Comparison of ENCODE assay signal across 15 cellular contexts in genomic region chr20:32132911-32133549, GRCh38. TPM values are rescaled to one million over a fixed set of nuclear protein-coding genes. Genes with fewer than 3 reads are reported as not detected.
DNase-seq lines count a peak whose midpoint lies in the region; ATAC-seq, FAIRE-seq and TF ChIP-seq lines count a peak whose summit lies in the region.
"Had no signal": no experiment of that assay in that cellular context is flagged by ENCODE, and none has a peak within 500 bp of the region (broad histone marks: within the 10 kb centered on the region; RNA-seq: fewer than 3 reads in every experiment).

No MANE protein-coding gene starts in this region.

- ATAC-seq in HG02623 (IDR thresholded peaks at IDR 0.05; ENCODE audit: unreplicated experiment) (peak; percentile 81), HG03378 (IDR thresholded peaks at IDR 0.05; ENCODE audit: unreplicated experiment) (peak; percentile 70)
- ATAC-seq: activated CD8-positive, alpha-beta T cell treated with anti-CD3 and anti-CD28 coated beads, Interleukin-2, amount 10 ng/mL, durations not matched to agents 7 days and 5 days had no signal

- DNase-seq in GM10266 (ENCODE audit: extremely low spot score) (peak; percentile 61), GM19239 (ENCODE audit: insufficient read length, low spot score) (peak; percentile 31), HCEC 1CT (no peak), EL (no peak), esophagus muscularis mucosa (ENCODE audit: extremely low spot score) (no peak)
- DNase-seq in effector memory CD4-positive, alpha-beta T cell = no peak
- DNase-seq: activated CD8-positive, alpha-beta T cell treated with anti-CD3 and anti-CD28 coated beads, Interleukin-2, amount 10 ng/mL, durations not matched to agents 7 days and 5 days; NCI-H1105 treated with DMSO at 0.1 percent for 48 hours; SK-N-SH had no signal

- no peaks in the 10 kb centered on the region for H3K9me3 ChIP-seq in effector memory CD4-positive, alpha-beta T cell (ENCODE audit: control insufficient read depth, low read length)
- no peaks in the 10 kb centered on the region for H3K9me3 ChIP-seq in esophagus muscularis mucosa
- H3K9me3 ChIP-seq: right atrium auricular region, SK-N-SH, thoracic aorta had no signal

- intact Hi-C loops in esophagus muscularis mucosa (cut with DNase I) = no loop called here

- TF ChIP-seq EP300 in esophagus muscularis mucosa (IDR thresholded peaks at IDR 0.05) = no peak

- H3K36me3 ChIP-seq in effector memory CD4-positive, alpha-beta T cell (ENCODE audit: control insufficient read depth, insufficient read depth, low read length) = peaks cover 31% of the 10 kb centered on the region
- peaks cover 13 to 55% (median 45%) of the 10 kb centered on the region in 4 donors for H3K36me3 ChIP-seq in esophagus muscularis mucosa

- no peak overlapping the region for H3K27ac ChIP-seq in effector memory CD4-positive, alpha-beta T cell (ENCODE audit: insufficient read depth, low read length, poor library complexity, severe bottlenecking)
- H3K27ac ChIP-seq in esophagus muscularis mucosa (replicated peaks in 1 of 4) = no peak overlapping the region
- H3K27ac ChIP-seq: right atrium auricular region, thoracic aorta had no signal

- no peak for TF ChIP-seq CTCF in GM10266 (IDR thresholded peaks at IDR 0.05; ENCODE audit: control insufficient read depth, insufficient read depth, low read depth, missing control alignments)
- TF ChIP-seq CTCF in esophagus muscularis mucosa (IDR thresholded peaks at IDR 0.05) = no peak

- H3K27me3 ChIP-seq in effector memory CD4-positive, alpha-beta T cell (replicated peaks; ENCODE audit: control insufficient read depth, insufficient read depth, low read length, poor library complexity, severe bottlenecking) = no peaks in the 10 kb centered on the region
- H3K27me3 ChIP-seq in esophagus muscularis mucosa = no peaks in the 10 kb centered on the region
- H3K27me3 ChIP-seq: right atrium auricular region had no signal

- TF ChIP-seq POLR2A in esophagus muscularis mucosa (IDR thresholded peaks at IDR 0.05; ENCODE audit: low read depth) = no peak

- peak; percentile 79 for FAIRE-seq in GM19239 (lab: Jason Lieb, UNC)
- FAIRE-seq: colon, keratinocyte had no signal

- H3K4me1 ChIP-seq in effector memory CD4-positive, alpha-beta T cell (ENCODE audit: control insufficient read depth, insufficient read depth, low read length, poor library complexity, severe bottlenecking) = no peaks in the 10 kb centered on the region
- peaks cover 0 to 4% (median 0%) of the 10 kb centered on the region in 4 donors for H3K4me1 ChIP-seq in esophagus muscularis mucosa

- WGBS in esophagus muscularis mucosa = 94% methylated on average over 10 of the region's 10 CpGs

- H3K4me3 ChIP-seq in effector memory CD4-positive, alpha-beta T cell (ENCODE audit: insufficient read depth, low read depth, low read length, poor library complexity, severe bottlenecking) = no peak overlapping the region
- no peak overlapping the region for H3K4me3 ChIP-seq in esophagus muscularis mucosa
- H3K4me3 ChIP-seq: right atrium auricular region, thoracic aorta had no signal

RNA-seq across cellular contexts. Expression of gene TM9SF4, which starts 23.5 kb away (rescaled TPM):
- 10 to 100 TPM; 19.9 to 34.4 (median 25.2) TPM for total RNA-seq in esophagus muscularis mucosa

Comparison
In these comparisons a context has a peak if more than half of its experiments do, and no peak if none do; other contexts are left out.
1. DNase-seq: peak in GM10266 (single experiment) and GM19239 (single experiment); none in HCEC 1CT (single experiment), EL (single experiment), effector memory CD4-positive, alpha-beta T cell (0 of 3) and esophagus muscularis mucosa (single experiment).